Comparison of ENCODE assay signal across 15 cellular contexts in genomic region chr13:90008707-90009149, GRCh38.
DNase-seq lines count a peak whose midpoint lies in the region; FAIRE-seq and TF ChIP-seq lines count a peak whose summit lies in the region.
"Had no signal": no experiment of that assay in that cellular context is flagged by ENCODE, and none has a peak within 500 bp of the region (broad histone marks: within the 10 kb centered on the region; RNA-seq: fewer than 3 reads in every experiment).

No MANE protein-coding gene starts in this region.

- H4K91ac ChIP-seq in H1 (replicated peaks; ENCODE audit: insufficient read length, low read length) = no peak overlapping the region
- H4K91ac ChIP-seq in mesenchymal stem cell (ENCODE audit: low read length) = no peak overlapping the region

- H3K4me3 ChIP-seq in ACC112 (ENCODE audit: low read depth, low read length) = no peak overlapping the region
- 0 out of 2 replicates have a peak overlapping the region, but pooled peaks have one; percentile 17 for H3K4me3 ChIP-seq in HUES64 (ENCODE audit: low read length)
- no peak overlapping the region; a peak in 1 of 8 replicates for H3K4me3 ChIP-seq in H1 (ENCODE audit: extremely low read depth in 1 of 4, insufficient read depth in 2 of 4, low read depth in 3 of 4, low read length in 4 of 4)
- no peak overlapping the region for H3K4me3 ChIP-seq in mesenchymal stem cell (ENCODE audit: insufficient read depth in 1 of 2, low read depth in 1 of 2, low read length in 2 of 2)

- no peak overlapping the region for H3K18ac ChIP-seq in H1 (ENCODE audit: extremely low read depth, low read length)
- peak overlapping the region; percentile 2 to 21 for H3K18ac ChIP-seq in mesenchymal stem cell (ENCODE audit: low read depth in 1 of 2, low read length in 2 of 2)

- WGBS in HUES64 = 15% methylated on average over 7 of the region's 7 CpGs
- 22% methylated on average over 7 of the region's 7 CpGs; no CpG with 5 or more reads in 1 of the 2 experiments for WGBS in H1 (ENCODE audit: extremely low coverage in 1 of 2, insufficient coverage in 1 of 2, insufficient read length in 1 of 2, insufficient replicate concordance in 2 of 2, low coverage in 1 of 2, low lambda C conversion rate in 2 of 2, missing lambda C conversion rate in 1 of 2), 2 experiments
- WGBS in mesenchymal stem cell = 51% methylated on average over 7 of the region's 7 CpGs

- no peak overlapping the region for H3K56ac ChIP-seq in H1 (replicated peaks; ENCODE audit: insufficient read length, low read depth, low read length)

- H2BK5ac ChIP-seq in H1 (ENCODE audit: low read depth, low read length) = no peak overlapping the region
- H2BK5ac ChIP-seq in mesenchymal stem cell (ENCODE audit: low read depth, low read length, poor library complexity, severe bottlenecking) = no peak overlapping the region

- H3K9me3 ChIP-seq in HUES64 (ENCODE audit: insufficient read depth, low read depth, low read length) = no peaks in the 10 kb centered on the region
- H3K9me3 ChIP-seq in H1 (ENCODE audit: insufficient read depth in 2 of 2, low read depth in 1 of 2, low read length in 1 of 2) = no peaks in the 10 kb centered on the region
- peaks cover 4% of the 10 kb centered on the region for H3K9me3 ChIP-seq in mesenchymal stem cell (ENCODE audit: control insufficient read depth, low read length)

- peak; percentile 13 for FAIRE-seq in H1 (lab: Jason Lieb, UNC)
- no peak for FAIRE-seq in GM19239 (lab: Jason Lieb, UNC)

- no peak overlapping the region for H2BK120ac ChIP-seq in H1 (replicated peaks; ENCODE audit: low read depth, low read length)
- no peak overlapping the region for H2BK120ac ChIP-seq in mesenchymal stem cell (ENCODE audit: low read depth, low read length)

- H3K4me2 ChIP-seq in H1 (ENCODE audit: insufficient read depth in 1 of 2, low read depth in 2 of 2, low read length in 2 of 2) (peak overlapping the region; percentile 18 to 45; a peak in 2 of 4 replicates), mesenchymal stem cell (ENCODE audit: low read length, poor library complexity, severe bottlenecking) (no peak overlapping the region)

- no peak overlapping the region for H2BK15ac ChIP-seq in H1 (ENCODE audit: low read length)
- H2BK15ac ChIP-seq in mesenchymal stem cell (ENCODE audit: low read depth, poor library complexity, severe bottlenecking) = no peak overlapping the region

- no peak overlapping the region for H3K23ac ChIP-seq in H1 (ENCODE audit: insufficient read length)
- H3K23ac ChIP-seq in mesenchymal stem cell (ENCODE audit: low read length in 2 of 2) = no peak overlapping the region

- no peak overlapping the region for H3K27ac ChIP-seq in ACC112 (ENCODE audit: low read depth, low read length)
- peak overlapping the region; percentile 58; the same call in 1 of the 2 replicates for H3K27ac ChIP-seq in HUES64 (ENCODE audit: low read depth, low read length)
- H3K27ac ChIP-seq in H1 (ENCODE audit: low read depth, low read length) = no peak overlapping the region
- no peak overlapping the region for H3K27ac ChIP-seq in mesenchymal stem cell (ENCODE audit: low read length, poor library complexity, severe bottlenecking)

- H4K8ac ChIP-seq in H1 (ENCODE audit: extremely low read depth, insufficient read depth, low read length) = no peak overlapping the region
- peak overlapping the region; percentile 52 for H4K8ac ChIP-seq in mesenchymal stem cell (ENCODE audit: low read length)

- H3K14ac ChIP-seq in H1 (ENCODE audit: insufficient read length) = no peak overlapping the region
- peak overlapping the region in 1 of 2 experiments; percentile 65 for H3K14ac ChIP-seq in mesenchymal stem cell (ENCODE audit: low read length in 2 of 2)

- no peaks in the 10 kb centered on the region for H3K79me2 ChIP-seq in ACC112 (ENCODE audit: control insufficient read depth, insufficient read depth, low read length, unreplicated experiment)
- H3K79me2 ChIP-seq in H1 (ENCODE audit: control insufficient read depth in 1 of 2, insufficient read depth in 2 of 2, low read length in 2 of 2) = no peaks in the 10 kb centered on the region

- H3K79me1 ChIP-seq in H1 (ENCODE audit: low read depth, low read length) = no peaks in the 10 kb centered on the region
- H3K79me1 ChIP-seq in mesenchymal stem cell (replicated peaks; ENCODE audit: low read length, poor library complexity, severe bottlenecking) = no peaks in the 10 kb centered on the region

- H4K5ac ChIP-seq in H1 (ENCODE audit: insufficient read length, low read depth, low read length) = no peak overlapping the region

- CTCF ChIA-PET in H1 (lab: Charles Lee; ENCODE audit: partially characterized antibody) = no interaction called here

- TF ChIP-seq CTCF in H1 (IDR thresholded peaks at IDR 0.05; ENCODE audit: control extremely low read depth in 1 of 3, insufficient read depth in 1 of 3, low read depth in 1 of 3, low read length in 3 of 3) = no peak

- no peaks in the 10 kb centered on the region for H4K20me1 ChIP-seq in H1 (replicated peaks in 1 of 2; ENCODE audit: control insufficient read depth in 1 of 2, insufficient read depth in 2 of 2, low read length in 2 of 2)

- H2BK12ac ChIP-seq in H1 (ENCODE audit: low read depth, low read length) = no peak overlapping the region
- peak overlapping the region in 1 of 2 experiments; percentile 42 for H2BK12ac ChIP-seq in mesenchymal stem cell (ENCODE audit: low read length in 2 of 2)

- H3K36me3 ChIP-seq in ACC112 (ENCODE audit: insufficient read depth, low read length) (no peaks in the 10 kb centered on the region), HUES64 (ENCODE audit: insufficient read depth, low read length) (no peaks in the 10 kb centered on the region), H1 (ENCODE audit: control insufficient read depth in 2 of 4, insufficient read depth in 4 of 4, low read length in 3 of 4) (no peaks in the 10 kb centered on the region), mesenchymal stem cell (ENCODE audit: control insufficient read depth in 1 of 2, insufficient read depth in 2 of 2, low read depth in 1 of 2, low read length in 2 of 2) (no peaks in the 10 kb centered on the region)

- no peak for TF ChIP-seq POLR2A in H1 (IDR thresholded peaks at IDR 0.05; ENCODE audit: control extremely low read depth in 1 of 2, low read depth in 2 of 2, low read length in 2 of 2)

- H3K27me3 ChIP-seq in ACC112 (ENCODE audit: insufficient read depth, low read length) (no peaks in the 10 kb centered on the region), HUES64 (ENCODE audit: insufficient read depth, low read length) (no peaks in the 10 kb centered on the region; the same call in 1 of the 2 replicates), H1 (replicated peaks in 1 of 4; ENCODE audit: control insufficient read depth in 3 of 4, extremely low read depth in 1 of 4, insufficient read depth in 3 of 4, low read length in 3 of 4) (no peaks in the 10 kb centered on the region), mesenchymal stem cell (ENCODE audit: control insufficient read depth in 1 of 2, insufficient read depth in 1 of 2, low read length in 2 of 2) (no peaks in the 10 kb centered on the region)

- H2BK20ac ChIP-seq in H1 (ENCODE audit: low read length) = no peak overlapping the region

- POLR2A ChIA-PET in H1 (lab: Charles Lee; ENCODE audit: partially characterized antibody) = no interaction called here

- H3K23me2 ChIP-seq in H1 (ENCODE audit: low read depth, low read length) = no peaks in the 10 kb centered on the region

- H2AFZ ChIP-seq in ACC112 (ENCODE audit: low read length, unreplicated experiment) = peak overlapping the region; percentile 60
- no peak overlapping the region for H2AFZ ChIP-seq in H1 (ENCODE audit: low read length)
- peak overlapping the region; percentile 81 for H2AFZ ChIP-seq in mesenchymal stem cell (ENCODE audit: low read depth, low read length)

- no peak overlapping the region for H3K4ac ChIP-seq in H1 (replicated peaks; ENCODE audit: insufficient read length, low read depth, low read length)
- no peak overlapping the region for H3K4ac ChIP-seq in mesenchymal stem cell (ENCODE audit: low read depth in 1 of 2, low read length in 2 of 2)

- peak; percentile 39 to 42 for DNase-seq in H1 (ENCODE audit: low read depth in 1 of 2, low spot score in 2 of 2)
- no peak for DNase-seq in mesenchymal stem cell
- DNase-seq in GM19239 (ENCODE audit: insufficient read length, low spot score) = no peak
- DNase-seq in activated CD4-positive, alpha-beta T cell treated with anti-CD3 and anti-CD28 coated beads for 4 hours = no peak
- no peak for DNase-seq in SKM-1 (lab: John Stamatoyannopoulos, UW; ENCODE audit: unreplicated experiment)
- no peak for DNase-seq in DMS 273 (lab: John Stamatoyannopoulos, UW; ENCODE audit: unreplicated experiment)
- DNase-seq: 8988T, C1 segment of cervical spinal cord, DMS153, NCI-H1417 treated with DMSO at 0.1 percent for 48 hours, NCI-H2029 treated with DMSO at 0.1 percent for 48 hours, NCI-H510A, NCI-H82 had no signal

- no peak overlapping the region for H3K9ac ChIP-seq in HUES64 (ENCODE audit: low read depth, low read length)
- no peak overlapping the region for H3K9ac ChIP-seq in H1 (replicated peaks in 1 of 4; ENCODE audit: extremely low read depth in 1 of 4, low read depth in 3 of 4, low read length in 3 of 4)
- no peak overlapping the region for H3K9ac ChIP-seq in mesenchymal stem cell (ENCODE audit: low read length)

- H3K4me1 ChIP-seq in ACC112 (ENCODE audit: control insufficient read depth, insufficient read depth, low read length, unreplicated experiment) (no peaks in the 10 kb centered on the region), HUES64 (ENCODE audit: insufficient read depth, low read length) (peaks cover 27% of the 10 kb centered on the region), H1 (replicated peaks in 1 of 4; ENCODE audit: control insufficient read depth in 3 of 4, insufficient read depth in 4 of 4, low read length in 3 of 4) (peaks cover 0 to 5% (median 4%) of the 10 kb centered on the region in 4 experiments; a peak in 4 of 7 replicates), mesenchymal stem cell (ENCODE audit: control insufficient read depth, insufficient read depth, low read depth, low read length) (peaks cover 1% of the 10 kb centered on the region)

- no peak for TF ChIP-seq EP300 in H1 (IDR thresholded peaks at IDR 0.05; ENCODE audit: borderline replicate concordance in 1 of 2, low read depth in 2 of 2, low read length in 2 of 2)

- no peak for TF ChIP-seq RAD21 in H1 (IDR thresholded peaks at IDR 0.05 in 1 of 2, conservative IDR thresholded peaks at IDR 0.05 in 1 of 2; ENCODE audit: low read depth in 2 of 2, low read length in 2 of 2)

- H2AK5ac ChIP-seq in H1 (ENCODE audit: low read depth, low read length) = no peak overlapping the region
- no peak overlapping the region for H2AK5ac ChIP-seq in mesenchymal stem cell (ENCODE audit: low read length, severe bottlenecking)

TF ChIP-seq in H1, 55 proteins besides CTCF, POLR2A, EP300 and RAD21:
- TF ChIP-seq KDM1A (IDR thresholded peaks at IDR 0.05; ENCODE audit: borderline replicate concordance, low read length) (no peak), HDAC2 (IDR thresholded peaks at IDR 0.05; ENCODE audit: borderline replicate concordance in 1 of 2, low read depth in 2 of 2, low read length in 2 of 2) (0 out of 4 replicates have a peak, but pooled peaks of 1 of the 2 experiments have one; percentile 37)

Comparison
In these comparisons a context has a peak if more than half of its experiments do, and no peak if none do; other contexts are left out.
1. DNase-seq: peak in H1 (2 of 2); none in mesenchymal stem cell (single experiment), GM19239 (single experiment), activated CD4-positive, alpha-beta T cell treated with anti-CD3 and anti-CD28 coated beads for 4 hours (0 of 2), SKM-1 (single experiment) and DMS 273 (single experiment).